Comparison of ENCODE assay signal across 13 cellular contexts in the genomic region with DNA sequence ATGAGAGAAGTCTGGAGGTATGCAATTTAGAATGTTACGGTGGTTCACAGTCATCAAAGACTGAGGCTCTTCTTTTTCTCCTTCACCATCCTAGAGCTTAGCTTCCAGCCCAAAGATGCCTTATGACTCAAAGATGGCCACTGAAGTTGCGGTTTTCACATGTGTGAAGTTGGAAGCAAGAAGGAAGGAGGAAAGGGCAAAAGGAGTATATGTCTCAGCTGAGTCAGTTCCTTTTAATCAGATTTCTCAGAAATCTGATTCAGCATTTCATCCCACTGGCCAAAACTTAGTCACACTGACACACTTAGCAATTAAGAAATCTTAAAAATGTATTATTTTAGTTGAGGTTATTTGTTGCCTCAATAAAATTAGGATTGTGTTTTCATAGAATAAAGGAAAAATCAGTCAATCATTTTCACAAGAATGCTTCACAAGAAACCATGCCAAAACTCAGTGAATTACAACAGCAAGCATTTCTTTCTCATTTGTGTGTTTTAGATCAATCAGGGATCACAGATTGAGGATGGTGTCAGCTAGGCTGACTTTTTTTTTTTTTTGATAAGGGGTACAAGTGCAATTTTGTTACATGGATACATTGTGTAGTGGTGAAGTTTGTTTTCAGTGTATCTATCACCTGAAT.
A peak's percentile ranks its signal among the peaks of the same experiment; 100 is the strongest.
DNase-seq lines count a peak whose midpoint lies in the region; ATAC-seq and TF ChIP-seq lines count a peak whose summit lies in the region.
"Had no signal": no experiment of that assay in that cellular context is flagged by ENCODE, and none has a peak within 500 bp of the region (broad histone marks: within the 10 kb centered on the region; RNA-seq: fewer than 3 reads in every experiment).

No MANE protein-coding gene starts in this region.

- H3K27me3 Mint-ChIP-seq in activated naive CD4-positive, alpha-beta T cell treated with anti-CD3 and anti-CD28 coated beads, Interleukin-2, amount 50 U/mL, for 24 hours = no peaks in the 10 kb centered on the region
- no peaks in the 10 kb centered on the region for H3K27me3 Mint-ChIP-seq in naive thymus-derived CD8-positive, alpha-beta T cell
- H3K27me3 Mint-ChIP-seq: central memory CD8-positive, alpha-beta T cell had no signal

- DNase-seq in activated naive CD4-positive, alpha-beta T cell (lab: John Stamatoyannopoulos, UW) = no peak
- peak; percentile 5 for DNase-seq in RPMI8226
- peak; percentile 95 for DNase-seq in epithelial cell of esophagus (ENCODE audit: low read depth)
- peak in 2 of 3 experiments; percentile 6 to 13 for DNase-seq in stimulated activated CD4-positive, alpha-beta T cell treated with anti-CD3 and anti-CD28 coated beads, TNF-alpha, amount 100 ng/mL, for 24 hours (ENCODE audit: low read depth in 3 of 3)
- no peak for DNase-seq in NCI-H2029 treated with DMSO at 0.1 percent for 48 hours (lab: John Stamatoyannopoulos, UW)
- DNase-seq in NCI-H2029 (lab: John Stamatoyannopoulos, UW) = no peak
- no peak for DNase-seq in naive thymus-derived CD8-positive, alpha-beta T cell
- DNase-seq: Caco-2, left cardiac atrium, small intestine had no signal

- POLR2A ChIA-PET in naive thymus-derived CD8-positive, alpha-beta T cell (lab: Charles Lee) = no interaction called here

- no peak for TF ChIP-seq CTCF in epithelial cell of esophagus (IDR thresholded peaks at IDR 0.05; ENCODE audit: insufficient read depth, low read depth, low read length, missing control alignments)

- no peak for ATAC-seq in naive thymus-derived CD8-positive, alpha-beta T cell

- H3K4me3 ChIP-seq in epithelial cell of esophagus (ENCODE audit: low read length) = no peak overlapping the region
- H3K4me3 ChIP-seq: tibial nerve had no signal

- H3K36me3 Mint-ChIP-seq in activated naive CD4-positive, alpha-beta T cell treated with anti-CD3 and anti-CD28 coated beads, Interleukin-2, amount 50 U/mL, for 24 hours = peaks cover 3% of the 10 kb centered on the region
- no peaks in the 10 kb centered on the region for H3K36me3 Mint-ChIP-seq in naive thymus-derived CD8-positive, alpha-beta T cell

- no peak overlapping the region for H3K4me3 Mint-ChIP-seq in activated naive CD4-positive, alpha-beta T cell treated with anti-CD3 and anti-CD28 coated beads, Interleukin-2, amount 50 U/mL, for 24 hours
- H3K4me3 Mint-ChIP-seq in naive thymus-derived CD8-positive, alpha-beta T cell = no peak overlapping the region
- H3K4me3 Mint-ChIP-seq: central memory CD8-positive, alpha-beta T cell had no signal

- H3K27ac Mint-ChIP-seq in activated naive CD4-positive, alpha-beta T cell treated with anti-CD3 and anti-CD28 coated beads, Interleukin-2, amount 50 U/mL, for 24 hours = peak overlapping the region; percentile 14
- H3K27ac Mint-ChIP-seq in naive thymus-derived CD8-positive, alpha-beta T cell = no peak overlapping the region

- H3K4me1 Mint-ChIP-seq in activated naive CD4-positive, alpha-beta T cell treated with anti-CD3 and anti-CD28 coated beads, Interleukin-2, amount 50 U/mL, for 24 hours = peaks cover 21% of the 10 kb centered on the region
- H3K4me1 Mint-ChIP-seq in naive thymus-derived CD8-positive, alpha-beta T cell = peaks cover 0 to 7% (median 5%) of the 10 kb centered on the region in 4 donors
- H3K4me1 Mint-ChIP-seq: central memory CD8-positive, alpha-beta T cell had no signal

- peaks cover 10% of the 10 kb centered on the region for H3K9me3 Mint-ChIP-seq in activated naive CD4-positive, alpha-beta T cell treated with anti-CD3 and anti-CD28 coated beads, Interleukin-2, amount 50 U/mL, for 24 hours
- H3K9me3 Mint-ChIP-seq in naive thymus-derived CD8-positive, alpha-beta T cell = peaks cover 0 to 5% (median 0%) of the 10 kb centered on the region in 9 donors

Comparison
In these comparisons a context has a peak if more than half of its experiments do, and no peak if none do; other contexts are left out.
1. DNase-seq: peak in RPMI8226 (single experiment), epithelial cell of esophagus (single experiment) and stimulated activated CD4-positive, alpha-beta T cell treated with anti-CD3 and anti-CD28 coated beads, TNF-alpha, amount 100 ng/mL, for 24 hours (2 of 3); none in activated naive CD4-positive, alpha-beta T cell (0 of 4), NCI-H2029 treated with DMSO at 0.1 percent for 48 hours (single experiment), NCI-H2029 (single experiment) and naive thymus-derived CD8-positive, alpha-beta T cell (0 of 10).